18 cellular contexts compared by ENCODE assay signal in genomic region chr1:9303916-9304315, GRCh38. TPM values are rescaled to one million over a fixed set of nuclear protein-coding genes. Genes with fewer than 3 reads are reported as not detected.
DNase-seq lines count a peak whose midpoint lies in the region; ATAC-seq and TF ChIP-seq lines count a peak whose summit lies in the region.
"Had no signal": no experiment of that assay in that cellular context is flagged by ENCODE, and none has a peak within 500 bp of the region (broad histone marks: within the 10 kb centered on the region; RNA-seq: fewer than 3 reads in every experiment).

No MANE protein-coding gene starts in this region.

- intact Hi-C loops in gastrocnemius medialis (cut with DNase I; ENCODE audit: low total_unique reads) (no loop called here), OCI-LY7 (cut with micrococcal nuclease; ENCODE audit: unreplicated experiment) (no loop called here)

- DNase-seq in RWPE1 (ENCODE audit: low spot score) (no peak), gastrocnemius medialis (no peak), NCI-H345 treated with DMSO at 0.1 percent for 48 hours (lab: John Stamatoyannopoulos, UW; ENCODE audit: unreplicated experiment) (no peak), AG20443 (ENCODE audit: low spot score) (no peak), OCI-LY7 (ENCODE audit: low spot score) (no peak), COR-L47 (lab: John Stamatoyannopoulos, UW) (no peak)
- DNase-seq: activated CD4-positive, CD25-positive, alpha-beta regulatory T cell treated with anti-CD3 and anti-CD28 coated beads, Interleukin-2, amount 50 U/mL, for 72 hours; activated CD8-positive, alpha-beta T cell treated with anti-CD3 and anti-CD28 coated beads, Interleukin-2, amount 10 ng/mL, durations not matched to agents 7 days and 5 days; activated gamma-delta T cell; activated T-cell treated with anti-CD3 and anti-CD28 coated beads for 4 hours; effector CD8-positive, alpha-beta T cell; H9; NCI-H1092 had no signal

- 95% methylated on average over 5 of the region's 6 CpGs; no CpG with 5 or more reads in 1 of the 2 donors for WGBS in gastroesophageal sphincter (ENCODE audit: low coverage in 1 of 2), 2 donors

- H3K79me2 ChIP-seq in OCI-LY7 (ENCODE audit: insufficient read depth, low read depth, low read length), result peaks cover 6% of the 10 kb centered on the region; the same call in 1 of the 2 replicates

- no peaks in the 10 kb centered on the region for H3K9me2 ChIP-seq in OCI-LY7 (ENCODE audit: insufficient read depth, low read length)

- H3K36me3 ChIP-seq in BLaER1 (peaks cover 14% of the 10 kb centered on the region; the same call in 1 of the 2 replicates), gastroesophageal sphincter (no peaks in the 10 kb centered on the region), gastrocnemius medialis (no peaks in the 10 kb centered on the region), OCI-LY7 (ENCODE audit: insufficient read depth, low read length) (no peaks in the 10 kb centered on the region)
- H3K36me3 ChIP-seq: prostate gland had no signal

- POLR2A ChIA-PET in RWPE1 (lab: Yijun Ruan, JAX; ENCODE audit: low non-redundant PET) (no interaction called here), OCI-LY7 (lab: Charles Lee) (no interaction called here)

- H3K4me1 ChIP-seq in BLaER1 (peaks cover 68% of the 10 kb centered on the region), gastroesophageal sphincter (peaks cover 17 to 100% (median 76%) of the 10 kb centered on the region in 3 donors), gastrocnemius medialis (peaks cover 43 to 44% of the 10 kb centered on the region in 2 donors), OCI-LY7 (ENCODE audit: insufficient read depth, low read length, poor library complexity, severe bottlenecking) (peaks cover 44% of the 10 kb centered on the region)

- H3K27me3 ChIP-seq in BLaER1 (no peaks in the 10 kb centered on the region), gastroesophageal sphincter (no peaks in the 10 kb centered on the region), gastrocnemius medialis (no peaks in the 10 kb centered on the region)
- H3K27me3 ChIP-seq: brain microvascular endothelial cell had no signal

- no peak overlapping the region for H3K4me3 ChIP-seq in BLaER1
- H3K4me3 ChIP-seq in gastroesophageal sphincter, result no peak overlapping the region
- H3K4me3 ChIP-seq in gastrocnemius medialis, result no peak overlapping the region
- no peak overlapping the region for H3K4me3 ChIP-seq in OCI-LY7 (ENCODE audit: low read depth, low read length, poor library complexity, severe bottlenecking)
- H3K4me3 ChIP-seq: lung, prostate gland had no signal

- no peak overlapping the region for H3K9ac ChIP-seq in BLaER1

- peak overlapping the region; percentile 68; the same call in 1 of the 2 replicates for H3K4me2 ChIP-seq in BLaER1
- H3K4me2 ChIP-seq in OCI-LY7 (ENCODE audit: low read length), result no peak overlapping the region

- H3K27ac ChIP-seq in BLaER1 (no peak overlapping the region), RWPE1 (peak overlapping the region; percentile 54), gastroesophageal sphincter (peak overlapping the region; percentile 30 to 87 (median 82)), gastrocnemius medialis (peak overlapping the region in 3 of 4 donors; percentile 56 to 75 (median 63)), OCI-LY7 (ENCODE audit: low read depth, low read length, poor library complexity, severe bottlenecking) (no peak overlapping the region)

- in situ Hi-C loops in gastrocnemius medialis (cut with MboI; ENCODE audit: low sequenced_read_pairs in 4 of 4), result loop anchor here in 1 of 4 donors (10.0 kb wide), 1 partner anchor 71 kb away; no protein-coding TSS in a partner anchor

- H4K20me1 ChIP-seq in BLaER1 (peaks cover 88% of the 10 kb centered on the region), OCI-LY7 (ENCODE audit: insufficient read depth, low read length) (peaks cover 6% of the 10 kb centered on the region; the same call in 1 of the 2 replicates)

- BruUV-seq in OCI-LY7 (replicated peaks; lab: Mats Ljungman, UMichigan), result no TSS peak

- H3K9me3 ChIP-seq in BLaER1 (no peaks in the 10 kb centered on the region), gastroesophageal sphincter (no peaks in the 10 kb centered on the region), gastrocnemius medialis (no peaks in the 10 kb centered on the region), OCI-LY7 (ENCODE audit: low read length) (no peaks in the 10 kb centered on the region)
- H3K9me3 ChIP-seq: prostate gland had no signal

- no peak for TF ChIP-seq CTCF in RWPE1 (conservative IDR thresholded peaks at IDR 0.05; ENCODE audit: low read depth)
- no peak for TF ChIP-seq CTCF in gastroesophageal sphincter (IDR thresholded peaks at IDR 0.05)
- TF ChIP-seq CTCF in gastrocnemius medialis (IDR thresholded peaks at IDR 0.05 in 4 of 5, conservative IDR thresholded peaks at IDR 0.05 in 1 of 5), result no peak
- no peak for TF ChIP-seq CTCF in OCI-LY7 (conservative IDR thresholded peaks at IDR 0.05; ENCODE audit: low read length)

- CTCF ChIA-PET in RWPE1 (lab: Yijun Ruan, JAX), result interaction anchor here (1.0 to 1.1 kb wide), 2 partner anchors 10 to 14 kb away, joined by 4 to 7 read pairs; no protein-coding TSS in a partner anchor
- CTCF ChIA-PET in OCI-LY7 (lab: Charles Lee; ENCODE audit: unreplicated experiment), result no interaction called here

- no peak for TF ChIP-seq POLR2A in gastroesophageal sphincter (IDR thresholded peaks at IDR 0.05)
- no peak for TF ChIP-seq POLR2A in gastrocnemius medialis (IDR thresholded peaks at IDR 0.05)

- TF ChIP-seq EP300 in gastroesophageal sphincter (IDR thresholded peaks at IDR 0.05), result no peak

- no peak overlapping the region for H2AFZ ChIP-seq in OCI-LY7 (ENCODE audit: low read length)

- ATAC-seq in gastroesophageal sphincter (no peak), gastrocnemius medialis (no peak)
- ATAC-seq: activated CD8-positive, alpha-beta T cell treated with anti-CD3 and anti-CD28 coated beads, Interleukin-2, amount 10 ng/mL, durations not matched to agents 7 days and 5 days had no signal

RNA-seq across cellular contexts. Expression of gene SPSB1, which starts 11.2 kb away (rescaled TPM):
- total RNA-seq in gastroesophageal sphincter, result 100 to 1,000 TPM in 2 of 4 donors, 10 to 100 TPM in 2; 56.3 to 111 (median 99.5) TPM
- 100 to 1,000 TPM in 1 of 4 donors, 10 to 100 TPM in 3; 40.4 to 161 (median 56.6) TPM for total RNA-seq in gastrocnemius medialis
- 14.0 and 17.9 TPM in 2 replicates for total RNA-seq in OCI-LY7 (2014; rRNA removed; shearing (Covaris generic))
- 1.1 and 1.2 TPM in 2 replicates for total RNA-seq in OCI-LY7 (2022)

Comparison
In these comparisons a context has a peak if more than half of its experiments do, and no peak if none do; other contexts are left out.
1. H3K27ac ChIP-seq: peak in RWPE1 (single experiment), gastroesophageal sphincter (4 of 4) and gastrocnemius medialis (3 of 4); none in BLaER1 (single experiment) and OCI-LY7 (single experiment).